Comparison of ENCODE assay signal across 23 cellular contexts in genomic region chr2:7801212-7801611, GRCh38.
"Had no signal": no experiment of that assay in that cellular context is flagged by ENCODE, and none has a peak within 500 bp of the region (broad histone marks: within the 10 kb centered on the region; RNA-seq: fewer than 3 reads in every experiment).

No MANE protein-coding gene starts in this region.

- H3K4me1 Mint-ChIP-seq: stimulated activated memory B cell treated with anti-CD40 and anti-IgM and Interleukin-4, amounts not matched to agents 10 μg/mL and 1 μg/mL and 100 μg/mL, for 72 hours had no signal

- H3K36me3 Mint-ChIP-seq: stimulated activated memory B cell treated with anti-CD40 and anti-IgM and Interleukin-4, amounts not matched to agents 10 μg/mL and 1 μg/mL and 100 μg/mL, for 72 hours; type B pancreatic cell had no signal

- H2AFZ ChIP-seq: hepatocyte had no signal

- H3K27me3 ChIP-seq: hepatocyte, ovary, sigmoid colon, spleen, tibial nerve, vagina had no signal

- H3K27ac ChIP-seq: hepatocyte, left ventricle myocardium inferior, ovary, sigmoid colon, spleen, tibial nerve, vagina had no signal

- H3K27ac Mint-ChIP-seq: naive thymus-derived CD4-positive, alpha-beta T cell; natural killer cell treated with Interleukin-12 subunit alpha and Interleukin-12 subunit beta and Interleukin-15 and Interleukin-18, amount 100 ng/mL, for 72 hours; progenitor cell of endocrine pancreas; stimulated activated memory B cell treated with anti-CD40 and anti-IgM and Interleukin-4, amounts not matched to agents 10 μg/mL and 1 μg/mL and 100 μg/mL, for 72 hours; stimulated activated naive CD8-positive, alpha-beta T cell treated with anti-CD3 and anti-CD28 coated beads, Interleukin-15, amount 100 ng/mL, for 72 hours; type B pancreatic cell had no signal

- H3K4me2 ChIP-seq: hepatocyte had no signal

- H3K36me3 ChIP-seq: left ventricle myocardium inferior, ovary, sigmoid colon, spleen, tibial nerve, vagina had no signal

- H3K79me2 ChIP-seq: hepatocyte had no signal

- DNase-seq: islet precursor cell; left ventricle myocardium inferior; midbrain; mucosa of descending colon; naive thymus-derived CD4-positive, alpha-beta T cell; ovary; retina; right cardiac atrium; sigmoid colon; small intestine; spleen; stimulated activated CD4-positive, alpha-beta T cell treated with anti-CD3 and anti-CD28 coated beads, Interleukin-4, amount 100 ng/mL, for 24 hours; stimulated activated naive CD4-positive, alpha-beta T cell treated with Interleukin-2 at 50 U/mL for 16 hours; stimulated activated naive CD8-positive, alpha-beta T cell treated with anti-CD3 and anti-CD28 coated beads, Interleukin-15, amount 100 ng/mL, for 72 hours; substantia nigra had no signal

- H3K4me1 ChIP-seq: left ventricle myocardium inferior, tibial nerve, vagina had no signal

- FAIRE-seq: small intestine had no signal

- H3K4me3 ChIP-seq: hepatocyte, left ventricle myocardium inferior, lung, mucosa of descending colon, ovary, sigmoid colon, spleen, tibial nerve, vagina had no signal

- H3K4me3 Mint-ChIP-seq: naive thymus-derived CD4-positive, alpha-beta T cell; natural killer cell treated with Interleukin-12 subunit alpha and Interleukin-12 subunit beta and Interleukin-15 and Interleukin-18, amount 100 ng/mL, for 72 hours; stimulated activated memory B cell treated with anti-CD40 and anti-IgM and Interleukin-4, amounts not matched to agents 10 μg/mL and 1 μg/mL and 100 μg/mL, for 72 hours; stimulated activated naive CD8-positive, alpha-beta T cell treated with anti-CD3 and anti-CD28 coated beads, Interleukin-15, amount 100 ng/mL, for 72 hours; type B pancreatic cell had no signal

- ATAC-seq: mucosa of descending colon; naive thymus-derived CD4-positive, alpha-beta T cell; natural killer cell treated with Interleukin-12 subunit alpha and Interleukin-12 subunit beta and Interleukin-15 and Interleukin-18, amount 100 ng/mL, for 72 hours; right cardiac atrium; stimulated activated memory B cell treated with anti-CD40 and anti-IgM and Interleukin-4, amounts not matched to agents 10 μg/mL and 1 μg/mL and 100 μg/mL, for 72 hours; stimulated activated naive CD8-positive, alpha-beta T cell treated with anti-CD3 and anti-CD28 coated beads, Interleukin-15, amount 100 ng/mL, for 72 hours had no signal

- H3K27me3 Mint-ChIP-seq: naive thymus-derived CD4-positive, alpha-beta T cell; progenitor cell of endocrine pancreas; stimulated activated naive CD8-positive, alpha-beta T cell treated with anti-CD3 and anti-CD28 coated beads, Interleukin-15, amount 100 ng/mL, for 72 hours; type B pancreatic cell had no signal

- H3K9me3 ChIP-seq: ovary, sigmoid colon, vagina had no signal
